In the genomic region with DNA sequence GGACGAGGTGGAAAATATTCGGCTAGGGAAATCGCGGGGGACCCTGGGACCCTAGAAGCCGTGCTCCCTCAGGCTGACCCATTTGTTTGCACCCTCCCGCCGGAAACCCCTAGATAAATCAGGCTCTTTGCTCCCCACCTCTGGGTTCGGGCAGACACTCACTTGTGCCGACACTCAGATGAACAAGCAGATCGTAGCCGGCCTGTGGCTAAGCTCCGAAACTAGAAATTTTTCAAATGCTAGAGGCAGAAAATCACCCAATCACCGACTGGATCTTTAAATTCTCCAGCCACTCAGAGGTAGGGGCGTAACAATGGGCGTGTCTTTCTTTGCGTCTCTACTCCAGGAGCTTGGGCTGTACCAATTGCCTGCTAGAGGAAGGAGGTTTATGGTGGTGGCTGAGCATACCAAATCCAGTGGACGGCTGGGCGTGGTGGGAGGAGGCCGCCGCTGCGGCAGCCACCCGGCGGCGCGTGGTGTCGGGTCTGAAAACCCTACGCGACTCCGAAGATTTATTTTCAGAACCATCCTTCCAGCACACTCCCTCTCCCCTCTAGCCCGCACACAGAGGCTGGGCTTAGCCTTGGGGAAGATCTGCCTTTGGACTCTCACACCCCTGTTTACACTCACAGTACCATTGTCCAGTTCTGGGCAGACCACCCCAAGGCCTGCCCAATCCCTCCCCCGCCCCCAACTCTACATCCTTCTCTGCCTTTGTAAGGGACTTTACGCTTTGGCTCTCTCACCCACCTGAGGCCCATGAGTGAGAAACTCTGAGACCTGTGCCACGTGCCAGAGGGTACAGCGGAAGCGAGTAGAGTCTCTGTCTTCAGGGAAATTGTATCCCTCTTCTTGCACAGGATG, we compare ENCODE assay signal across 8 cellular contexts. TPM values are rescaled to one million over a fixed set of nuclear protein-coding genes. Genes with fewer than 3 reads are reported as not detected.
DNase-seq lines count a peak whose midpoint lies in the region; ATAC-seq, FAIRE-seq and TF ChIP-seq lines count a peak whose summit lies in the region.

A gene with protein sequence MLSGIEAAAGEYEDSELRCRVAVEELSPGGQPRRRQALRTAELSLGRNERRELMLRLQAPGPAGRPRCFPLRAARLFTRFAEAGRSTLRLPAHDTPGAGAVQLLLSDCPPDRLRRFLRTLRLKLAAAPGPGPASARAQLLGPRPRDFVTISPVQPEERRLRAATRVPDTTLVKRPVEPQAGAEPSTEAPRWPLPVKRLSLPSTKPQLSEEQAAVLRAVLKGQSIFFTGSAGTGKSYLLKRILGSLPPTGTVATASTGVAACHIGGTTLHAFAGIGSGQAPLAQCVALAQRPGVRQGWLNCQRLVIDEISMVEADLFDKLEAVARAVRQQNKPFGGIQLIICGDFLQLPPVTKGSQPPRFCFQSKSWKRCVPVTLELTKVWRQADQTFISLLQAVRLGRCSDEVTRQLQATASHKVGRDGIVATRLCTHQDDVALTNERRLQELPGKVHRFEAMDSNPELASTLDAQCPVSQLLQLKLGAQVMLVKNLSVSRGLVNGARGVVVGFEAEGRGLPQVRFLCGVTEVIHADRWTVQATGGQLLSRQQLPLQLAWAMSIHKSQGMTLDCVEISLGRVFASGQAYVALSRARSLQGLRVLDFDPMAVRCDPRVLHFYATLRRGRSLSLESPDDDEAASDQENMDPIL (minus strand): TSS at position 217 of the 864 bp plus-strand sequence. CDS start 1,312 bp downstream, outside the sequence.

- no peaks in the 10 kb centered on the region for H3K36me3 Mint-ChIP-seq in memory B cell

- peak within 1 kb of the TSS; percentile 29 for H2BK20ac ChIP-seq in H1 (ENCODE audit: low read length)

- H3K27ac Mint-ChIP-seq in memory B cell = peak within 1 kb of the TSS; percentile 81

- peak within 1 kb of the TSS; percentile 97 for H2BK5ac ChIP-seq in H1 (ENCODE audit: low read depth, low read length)

- H2BK15ac ChIP-seq in H1 (ENCODE audit: low read length) = peak within 1 kb of the TSS; percentile 84; the same call in 1 of the 2 replicates

- H4K91ac ChIP-seq in H1 (replicated peaks; ENCODE audit: insufficient read length, low read length) = peak within 1 kb of the TSS; percentile 92

- H2AK5ac ChIP-seq in H1 (ENCODE audit: low read depth, low read length) = peak within 1 kb of the TSS; percentile 93; the same call in 1 of the 2 replicates

- peaks cover 32% of the 10 kb centered on the region for H3K4me1 Mint-ChIP-seq in memory B cell

- peak within 1 kb of the TSS; percentile 84 for H3K4me3 Mint-ChIP-seq in memory B cell

- H3K9me3 ChIP-seq in H1 (ENCODE audit: insufficient read depth in 2 of 2, low read depth in 1 of 2, low read length in 1 of 2) = no peaks in the 10 kb centered on the region

- CTCF ChIA-PET in H1 (lab: Charles Lee; ENCODE audit: partially characterized antibody) = interaction anchor here (0.7 to 2.0 kb wide), 6 partner anchors 10 to 75 kb away, joined by 3 to 10 read pairs (median 4); no protein-coding TSS in a partner anchor

- H3K4me2 ChIP-seq in H1 (ENCODE audit: insufficient read depth in 1 of 2, low read depth in 2 of 2, low read length in 2 of 2) = peak within 1 kb of the TSS; percentile 69 to 98

- peaks cover 10% of the 10 kb centered on the region; the same call in 1 of the 2 replicates for H3K23me2 ChIP-seq in H1 (ENCODE audit: low read depth, low read length)

- H3K27ac ChIP-seq in H1 (ENCODE audit: low read depth, low read length) = peak within 1 kb of the TSS; percentile 92

- POLR2A ChIA-PET in H1 (lab: Charles Lee; ENCODE audit: partially characterized antibody) = interaction anchor here (0.7 to 17.0 kb wide), 29 partner anchors 10 to 139 kb away, joined by 3 to 381 read pairs (median 4); no protein-coding TSS in a partner anchor

- FAIRE-seq in H1 (lab: Jason Lieb, UNC) = peak; percentile 87

- H3K4me3 ChIP-seq in H1 (ENCODE audit: extremely low read depth in 1 of 4, insufficient read depth in 2 of 4, low read depth in 3 of 4, low read length in 4 of 4) = peak within 1 kb of the TSS; percentile 85 to 93 (median 88)

- H3K79me2 ChIP-seq in H1 (ENCODE audit: control insufficient read depth in 1 of 2, insufficient read depth in 2 of 2, low read length in 2 of 2) = peaks cover 0 to 36% of the 10 kb centered on the region in 2 experiments; a peak in 3 of 4 replicates

- peak within 1 kb of the TSS; percentile 86 for H2BK12ac ChIP-seq in H1 (ENCODE audit: low read depth, low read length)

- peak; percentile 84 to 97 for TF ChIP-seq POLR2A in H1 (IDR thresholded peaks at IDR 0.05; ENCODE audit: control extremely low read depth in 1 of 2, low read depth in 2 of 2, low read length in 2 of 2)

- peak within 1 kb of the TSS; percentile 93 for H4K8ac ChIP-seq in H1 (ENCODE audit: extremely low read depth, insufficient read depth, low read length)

- H2BK120ac ChIP-seq in H1 (replicated peaks; ENCODE audit: low read depth, low read length) = peak within 1 kb of the TSS; percentile 29

- peaks cover 9% of the 10 kb centered on the region; the same call in 1 of the 2 replicates for H3K79me1 ChIP-seq in H1 (ENCODE audit: low read depth, low read length)

- H3K18ac ChIP-seq in H1 (ENCODE audit: extremely low read depth, low read length) = peak within 1 kb of the TSS; percentile 94

- peaks cover 4 to 12% of the 10 kb centered on the region in 2 experiments for H4K20me1 ChIP-seq in H1 (replicated peaks in 1 of 2; ENCODE audit: control insufficient read depth in 1 of 2, insufficient read depth in 2 of 2, low read length in 2 of 2)

- 3% methylated on average over 35 of the region's 35 CpGs; no CpG with 5 or more reads in 1 of the 2 experiments for WGBS in H1 (ENCODE audit: extremely low coverage in 1 of 2, insufficient coverage in 1 of 2, insufficient read length in 1 of 2, insufficient replicate concordance in 2 of 2, low coverage in 1 of 2, low lambda C conversion rate in 2 of 2, missing lambda C conversion rate in 1 of 2), 2 experiments

- no peaks in the 10 kb centered on the region for H3K9me3 Mint-ChIP-seq in memory B cell

- H3K4me1 ChIP-seq in H1 (replicated peaks in 1 of 4; ENCODE audit: control insufficient read depth in 3 of 4, insufficient read depth in 4 of 4, low read length in 3 of 4) = peaks cover 2 to 9% (median 5%) of the 10 kb centered on the region in 4 experiments; a peak in 6 of 7 replicates

- peak within 1 kb of the TSS; percentile 55 to 97 (median 76) for H3K9ac ChIP-seq in H1 (replicated peaks in 1 of 4; ENCODE audit: extremely low read depth in 1 of 4, low read depth in 3 of 4, low read length in 3 of 4)

- H3K36me3 ChIP-seq in H1 (ENCODE audit: control insufficient read depth in 2 of 4, insufficient read depth in 4 of 4, low read length in 3 of 4) = peaks cover 5 to 27% (median 15%) of the 10 kb centered on the region in 4 experiments

- H3K4ac ChIP-seq in H1 (replicated peaks; ENCODE audit: insufficient read length, low read depth, low read length) = peak within 1 kb of the TSS; percentile 96

- DNase-seq in Caki2 (ENCODE audit: low read depth) (peak; percentile 97), HUDEP-2 (lab: John Stamatoyannopoulos, UW; ENCODE audit: unreplicated experiment in 76 of 76) (peak in 75 of 76 experiments; percentile 48 to 98 (median 92)), NOMO-1 treated with dmso at 0.1 percent for 144 hours (lab: John Stamatoyannopoulos, UW; ENCODE audit: unreplicated experiment) (peak; percentile 98), H1 (ENCODE audit: low read depth in 1 of 2, low spot score in 2 of 2) (peak; percentile 85 to 87), memory B cell (ENCODE audit: low spot score in 2 of 2) (peak; percentile 69 to 85)
- peak; percentile 77 to 83 for DNase-seq in activated CD8-positive, alpha-beta memory T cell treated with anti-CD3 and anti-CD28 coated beads for 4 hours (ENCODE audit: low read depth in 2 of 2)
- peak; percentile 73 for DNase-seq in stimulated activated CD8-positive, alpha-beta memory T cell treated with anti-CD3 and anti-CD28 coated beads, Interleukin-12 subunit alpha, Interleukin-12 subunit beta, amount 100 ng/mL, for 24 hours (ENCODE audit: extremely low read depth)

- no peak for TF ChIP-seq CTCF in H1 (IDR thresholded peaks at IDR 0.05; ENCODE audit: control extremely low read depth in 1 of 3, insufficient read depth in 1 of 3, low read depth in 1 of 3, low read length in 3 of 3)

- in situ Hi-C loops in Caki2 (cut with HindIII; ENCODE audit: low pct_unique_long_range_greater_than_20kb, low sequenced_read_pairs) = no loop called here

- no peak within 1 kb of the TSS for H3K14ac ChIP-seq in H1 (ENCODE audit: insufficient read length)

- peak within 1 kb of the TSS; percentile 86 for H4K5ac ChIP-seq in H1 (ENCODE audit: insufficient read length, low read depth, low read length)

- peak within 1 kb of the TSS; percentile 75 for H3K56ac ChIP-seq in H1 (replicated peaks; ENCODE audit: insufficient read length, low read depth, low read length)

- no peak within 1 kb of the TSS for H3K23ac ChIP-seq in H1 (ENCODE audit: insufficient read length)

- no peaks in the 10 kb centered on the region for H3K27me3 ChIP-seq in H1 (replicated peaks in 1 of 4; ENCODE audit: control insufficient read depth in 3 of 4, extremely low read depth in 1 of 4, insufficient read depth in 3 of 4, low read length in 3 of 4)

- peak in 1 of 2 experiments; percentile 96; a peak in 1 of 3 replicates for TF ChIP-seq EP300 in H1 (IDR thresholded peaks at IDR 0.05; ENCODE audit: borderline replicate concordance in 1 of 2, low read depth in 2 of 2, low read length in 2 of 2)

- H3K27me3 Mint-ChIP-seq in memory B cell = peaks cover 4% of the 10 kb centered on the region

- ATAC-seq in GM21390 (IDR thresholded peaks at IDR 0.05; ENCODE audit: unreplicated experiment) (peak; percentile 81), memory B cell (ENCODE audit: low read depth) (peak; percentile 93)

- TF ChIP-seq RAD21 in H1 (IDR thresholded peaks at IDR 0.05 in 1 of 2, conservative IDR thresholded peaks at IDR 0.05 in 1 of 2; ENCODE audit: low read depth in 2 of 2, low read length in 2 of 2) = 0 out of 4 replicates have a peak, but pooled peaks of 1 of the 2 experiments have one; percentile 8

- H2AFZ ChIP-seq in H1 (ENCODE audit: low read length) = peak within 1 kb of the TSS; percentile 20; the same call in 1 of the 2 replicates

TF ChIP-seq in H1, 55 proteins besides CTCF, POLR2A, EP300 and RAD21 (continues in another document):
- TF ChIP-seq BACH1 (IDR thresholded peaks at IDR 0.05; ENCODE audit: low read length) (no peak; the same call in none of the 2 replicates), KDM1A (IDR thresholded peaks at IDR 0.05; ENCODE audit: borderline replicate concordance, low read length) (no peak)

RNA-seq across cellular contexts. Expression of the gene that starts here (rescaled TPM):
- total RNA-seq in Caki2 (2014; rRNA removed; shearing (Covaris generic); ENCODE audit: low replicate concordance) = 13.6 and 17.0 TPM in 2 replicates
- total RNA-seq in H1 (2021; fragmentation: NEBNext Ultra II Directional; extraction: Animal tissue kit (Norgen Biotek cat#: 25700)) = 136 and 138 TPM in 2 replicates
- 73.3 and 109 TPM in 2 replicates for polyA plus RNA-seq in H1 (2011; rRNA removed)
- polyA plus RNA-seq in H1 (2011; cell fraction: cytosol; rRNA removed) = 187 TPM
- 354 TPM for polyA plus RNA-seq in H1 (2011; cell fraction: nucleus; rRNA removed)
- polyA plus RNA-seq in H1 (2012, experiment 1 of 2) = 86.6 to 119 TPM (median 110 TPM) in 4 replicates
- 48.2 TPM for polyA plus RNA-seq in H1 (2012, experiment 2 of 2)
- polyA plus RNA-seq in H1 (2013, experiment 1 of 2) = 97.6 TPM
- 85.4 TPM for polyA plus RNA-seq in H1 (2013, experiment 2 of 2)
- 36.6 and 38.3 TPM in 2 replicates for polyA minus RNA-seq in H1 (2011; rRNA and poly(A)+ RNA removed)
- polyA minus RNA-seq in H1 (2011; cell fraction: cytosol; rRNA and poly(A)+ RNA removed) = 57.2 TPM
- 83.5 TPM for polyA minus RNA-seq in H1 (2011; cell fraction: nucleus; rRNA and poly(A)+ RNA removed)

Comparison
In these comparisons a context has a peak if more than half of its experiments do, and no peak if none do; other contexts are left out.
1. Peak in every context shown above with its lines: DNase-seq, ATAC-seq, H3K4me3 ChIP-seq and H3K27ac ChIP-seq.